16 cellular contexts compared by ENCODE assay signal in the genomic region with DNA sequence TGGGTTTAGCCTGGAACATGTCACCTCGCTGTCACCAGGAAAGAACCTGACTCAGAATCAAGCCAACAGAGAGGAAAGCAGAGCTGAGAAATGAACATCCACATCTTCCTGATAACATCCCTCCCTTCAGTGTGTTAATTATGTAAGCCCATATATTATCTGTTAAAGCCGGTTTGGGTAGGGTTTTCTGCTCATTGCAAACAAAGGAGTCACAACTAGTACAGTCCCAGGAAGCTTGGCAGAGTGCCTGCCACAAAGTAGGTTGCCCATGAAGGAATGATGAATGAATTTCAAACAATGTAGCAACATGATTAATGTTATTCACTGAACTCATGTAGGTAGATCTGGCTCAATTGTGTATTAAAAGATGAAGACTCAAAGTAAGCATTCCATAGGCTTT. TPM values are rescaled to one million over a fixed set of nuclear protein-coding genes. Genes with fewer than 3 reads are reported as not detected.
DNase-seq lines count a peak whose midpoint lies in the region; ATAC-seq, FAIRE-seq and TF ChIP-seq lines count a peak whose summit lies in the region.
"Had no signal": no experiment of that assay in that cellular context is flagged by ENCODE, and none has a peak within 500 bp of the region (broad histone marks: within the 10 kb centered on the region; RNA-seq: fewer than 3 reads in every experiment).

No MANE protein-coding gene starts in this region.

- H3K36me3 Mint-ChIP-seq in astrocyte (ENCODE audit: low read depth, unreplicated experiment) = no peaks in the 10 kb centered on the region
- H3K36me3 Mint-ChIP-seq: CD14-positive monocyte had no signal

- no peak overlapping the region for H3K4me3 ChIP-seq in astrocyte (ENCODE audit: insufficient read depth, low read depth, low read length)

- no peak overlapping the region for H3K4me3 Mint-ChIP-seq in astrocyte (ENCODE audit: unreplicated experiment)
- H3K4me3 Mint-ChIP-seq: CD14-positive monocyte; naive thymus-derived CD4-positive, alpha-beta T cell had no signal

- ATAC-seq in GM18505 (IDR thresholded peaks at IDR 0.05; ENCODE audit: unreplicated experiment) = no peak
- ATAC-seq: naive thymus-derived CD4-positive, alpha-beta T cell had no signal

- DNase-seq in EH (ENCODE audit: low read depth) (peak; percentile 15), astrocyte (ENCODE audit: low read depth) (peak; percentile 20), kidney tubule cell (ENCODE audit: low spot score) (peak; percentile 39), activated gamma-delta T cell treated with Interleukin-2 at 50 U/mL for 16 hours (no peak), RPMI8226 (no peak), Kasumi-1 (lab: John Stamatoyannopoulos, UW) (no peak)
- DNase-seq: activated effector memory CD4-positive, alpha-beta T cell treated with Interleukin-2 at 50 U/mL for 16 hours; aorta; naive thymus-derived CD4-positive, alpha-beta T cell; NCI-H2171 treated with DMSO at 0.1 percent for 48 hours; posterior cingulate gyrus had no signal

- no peak overlapping the region for H3K4me2 ChIP-seq in astrocyte (ENCODE audit: low read length)

- peaks cover 34% of the 10 kb centered on the region for H3K27me3 Mint-ChIP-seq in astrocyte (ENCODE audit: low read depth, unreplicated experiment)

- H3K27me3 ChIP-seq in astrocyte (ENCODE audit: insufficient read depth, low read length) = peaks cover 24% of the 10 kb centered on the region

- no peak overlapping the region for H3K27ac Mint-ChIP-seq in astrocyte (ENCODE audit: unreplicated experiment)
- H3K27ac Mint-ChIP-seq: CD14-positive monocyte; naive thymus-derived CD4-positive, alpha-beta T cell had no signal

- no peak overlapping the region for H3K27ac ChIP-seq in astrocyte (ENCODE audit: low read depth, low read length)

- H3K9me3 ChIP-seq in astrocyte (ENCODE audit: insufficient read depth, low read depth, low read length) = no peaks in the 10 kb centered on the region

- no peak for FAIRE-seq in astrocyte (lab: Jason Lieb, UNC)
- FAIRE-seq: GM18507, GM19239 had no signal

- TF ChIP-seq CTCF in astrocyte (IDR thresholded peaks at IDR 0.05; ENCODE audit: insufficient read depth, low read depth, low read length) = no peak

- TF ChIP-seq EP300 in Ishikawa (IDR thresholded peaks at IDR 0.05; ENCODE audit: borderline replicate concordance) = no peak; the same call in 1 of the 2 replicates

- H3K79me2 ChIP-seq in astrocyte (ENCODE audit: insufficient read depth, low read length) = no peaks in the 10 kb centered on the region

- no peak overlapping the region for H2AFZ ChIP-seq in astrocyte (ENCODE audit: low read depth, low read length)

- peaks cover 2% of the 10 kb centered on the region for H3K9me3 Mint-ChIP-seq in astrocyte (ENCODE audit: unreplicated experiment)
- H3K9me3 Mint-ChIP-seq: naive thymus-derived CD4-positive, alpha-beta T cell had no signal

- H4K20me1 ChIP-seq in astrocyte (ENCODE audit: insufficient read depth, low read length) = no peaks in the 10 kb centered on the region

- no peaks in the 10 kb centered on the region for H3K4me1 Mint-ChIP-seq in astrocyte (ENCODE audit: low read depth, unreplicated experiment)

- H3K4me1 ChIP-seq in astrocyte (ENCODE audit: insufficient read depth, low read length) = no peaks in the 10 kb centered on the region

- H3K36me3 ChIP-seq in astrocyte (ENCODE audit: insufficient read depth, low read length) = no peaks in the 10 kb centered on the region

- H3K9ac ChIP-seq in astrocyte (ENCODE audit: low read length) = no peak overlapping the region

- no peak for TF ChIP-seq POLR2A in GM18505 (IDR thresholded peaks at IDR 0.05; ENCODE audit: borderline replicate concordance, extremely low read depth, insufficient read depth, insufficient read length)

- TF ChIP-seq RAD21 in Ishikawa (IDR thresholded peaks at IDR 0.05; ENCODE audit: low read depth) = no peak

TF ChIP-seq in Ishikawa, 13 proteins besides CTCF, POLR2A, EP300 and RAD21:
- TF ChIP-seq TEAD4 (IDR thresholded peaks at IDR 0.05) = peak; percentile 15; the same call in 1 of the 2 replicates
- TF ChIP-seq, protein P1, sequence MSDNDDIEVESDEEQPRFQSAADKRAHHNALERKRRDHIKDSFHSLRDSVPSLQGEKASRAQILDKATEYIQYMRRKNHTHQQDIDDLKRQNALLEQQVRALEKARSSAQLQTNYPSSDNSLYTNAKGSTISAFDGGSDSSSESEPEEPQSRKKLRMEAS (IDR thresholded peaks at IDR 0.05) = no peak
- no peak for TF ChIP-seq CREB1 (IDR thresholded peaks at IDR 0.05; ENCODE audit: low read depth)
- TF ChIP-seq CEBPB (IDR thresholded peaks at IDR 0.05) = peak; percentile 48
- TF ChIP-seq TAF1 (IDR thresholded peaks at IDR 0.05; ENCODE audit: low read depth) = no peak
- TF ChIP-seq EGR1 (IDR thresholded peaks at IDR 0.05) = no peak
- TF ChIP-seq NFIC (IDR thresholded peaks at IDR 0.05) = peak; percentile 71
- TF ChIP-seq, protein P2, sequence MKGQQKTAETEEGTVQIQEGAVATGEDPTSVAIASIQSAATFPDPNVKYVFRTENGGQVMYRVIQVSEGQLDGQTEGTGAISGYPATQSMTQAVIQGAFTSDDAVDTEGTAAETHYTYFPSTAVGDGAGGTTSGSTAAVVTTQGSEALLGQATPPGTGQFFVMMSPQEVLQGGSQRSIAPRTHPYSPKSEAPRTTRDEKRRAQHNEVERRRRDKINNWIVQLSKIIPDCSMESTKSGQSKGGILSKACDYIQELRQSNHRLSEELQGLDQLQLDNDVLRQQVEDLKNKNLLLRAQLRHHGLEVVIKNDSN (IDR thresholded peaks at IDR 0.05) = no peak

RNA-seq across cellular contexts. Expression of a gene that starts 10.4 kb away (rescaled TPM):
- 3.8 and 4.2 TPM in 2 replicates for total RNA-seq in astrocyte

Comparison
In these comparisons a context has a peak if more than half of its experiments do, and no peak if none do; other contexts are left out.
1. DNase-seq: peak in EH (single experiment), astrocyte (single experiment) and kidney tubule cell (single experiment); none in activated gamma-delta T cell treated with Interleukin-2 at 50 U/mL for 16 hours (single experiment), RPMI8226 (single experiment) and Kasumi-1 (0 of 2).